14 cellular contexts compared by ENCODE assay signal in genomic region chr19:4950650-4951049, GRCh38. TPM values are rescaled to one million over a fixed set of nuclear protein-coding genes. Genes with fewer than 3 reads are reported as not detected.
DNase-seq lines count a peak whose midpoint lies in the region; ATAC-seq and TF ChIP-seq lines count a peak whose summit lies in the region.
"Not testable (repeated sequence)": the region's sequence is repeated elsewhere in the genome, so short reads cannot be mapped to it uniquely, and the experiment has no call there.
"Had no signal": no experiment of that assay in that cellular context is flagged by ENCODE, and none has a peak within 500 bp of the region (broad histone marks: within the 10 kb centered on the region; RNA-seq: fewer than 3 reads in every experiment).

No MANE protein-coding gene starts in this region.

- H3K9me3 ChIP-seq in upper lobe of left lung, result not testable (repeated sequence)

- not testable (repeated sequence) for H3K27me3 ChIP-seq in upper lobe of left lung

- H3K9me3 Mint-ChIP-seq in CD14-positive monocyte; activated naive CD4-positive, alpha-beta T cell treated with anti-CD3 and anti-CD28 coated beads for 36 hours; nephron progenitor cell: not testable (repeated sequence)

- not testable (repeated sequence) for TF ChIP-seq EP300 in upper lobe of left lung (IDR thresholded peaks at IDR 0.05)

- H3K4me1 Mint-ChIP-seq in CD14-positive monocyte, result peaks cover 13% of the 10 kb centered on the region
- H3K4me1 Mint-ChIP-seq in activated naive CD4-positive, alpha-beta T cell treated with anti-CD3 and anti-CD28 coated beads for 36 hours (ENCODE audit: low read depth); nephron progenitor cell: not testable (repeated sequence)

- H3K4me3 ChIP-seq in upper lobe of left lung, result not testable (repeated sequence)

- peak overlapping the region in 1 of 2 donors; percentile 39 for H3K4me3 Mint-ChIP-seq in CD14-positive monocyte
- H3K4me3 Mint-ChIP-seq in activated naive CD4-positive, alpha-beta T cell treated with anti-CD3 and anti-CD28 coated beads for 36 hours; nephron progenitor cell: not testable (repeated sequence)

- H3K27me3 Mint-ChIP-seq in CD14-positive monocyte (ENCODE audit: low read depth in 3 of 3); activated naive CD4-positive, alpha-beta T cell treated with anti-CD3 and anti-CD28 coated beads for 36 hours (ENCODE audit: low read depth); nephron progenitor cell (ENCODE audit: low read depth, poor library complexity): not testable (repeated sequence)

- H3K27ac Mint-ChIP-seq in CD14-positive monocyte, result peak overlapping the region in 6 of 7 donors; percentile 43 to 87 (median 82)
- H3K27ac Mint-ChIP-seq in activated naive CD4-positive, alpha-beta T cell treated with anti-CD3 and anti-CD28 coated beads for 36 hours, result peak overlapping the region; percentile 36
- H3K27ac Mint-ChIP-seq in nephron progenitor cell, result peak overlapping the region; percentile 29

- POLR2A ChIA-PET in RWPE1 (lab: Yijun Ruan, JAX; ENCODE audit: low non-redundant PET), result interaction anchor here (0.7 kb wide), 1 partner anchor 62 kb away, joined by 4 read pairs; no protein-coding TSS in a partner anchor

- not testable (repeated sequence) for DNase-seq in CD14-positive monocyte (ENCODE audit: low spot score); RWPE1 (ENCODE audit: low spot score); activated naive CD4-positive, alpha-beta T cell treated with anti-CD3 and anti-CD28 coated beads for 36 hours; nephron progenitor cell
- peak; percentile 49 for DNase-seq in MV-4-11 (lab: John Stamatoyannopoulos, UW)
- peak; percentile 82 for DNase-seq in cardiac septum (ENCODE audit: low spot score)
- DNase-seq in upper lobe of left lung, result peak; percentile 51 to 68

- not testable (repeated sequence) for H3K36me3 ChIP-seq in upper lobe of left lung

- TF ChIP-seq POLR2A in upper lobe of left lung (IDR thresholded peaks at IDR 0.05), result not testable (repeated sequence)

- intact Hi-C loops in CD14-positive monocyte (cut with micrococcal nuclease); activated naive CD4-positive, alpha-beta T cell treated with anti-CD3 and anti-CD28 coated beads for 36 hours (cut with micrococcal nuclease); cardiac septum (cut with DNase I): not testable (repeated sequence)

- peak in 1 of 2 donors; percentile 24 for ATAC-seq in upper lobe of left lung (ENCODE audit: low FRiP score in 2 of 2)

- peaks cover 36 to 76% of the 10 kb centered on the region in 2 donors for H3K36me3 Mint-ChIP-seq in CD14-positive monocyte
- H3K36me3 Mint-ChIP-seq in activated naive CD4-positive, alpha-beta T cell treated with anti-CD3 and anti-CD28 coated beads for 36 hours (ENCODE audit: low read depth), result peaks cover 71% of the 10 kb centered on the region
- peaks cover 73% of the 10 kb centered on the region for H3K36me3 Mint-ChIP-seq in nephron progenitor cell (ENCODE audit: low read depth)

- peak overlapping the region; percentile 30; the same call in 1 of the 2 replicates for H3K27ac ChIP-seq in RWPE1
- not testable (repeated sequence) for H3K27ac ChIP-seq in upper lobe of left lung

- not testable (repeated sequence) for H3K4me1 ChIP-seq in upper lobe of left lung

- not testable (repeated sequence) for TF ChIP-seq CTCF in CD14-positive monocyte (IDR thresholded peaks at IDR 0.05); RWPE1 (conservative IDR thresholded peaks at IDR 0.05; ENCODE audit: low read depth); nephron progenitor cell (IDR thresholded peaks at IDR 0.05); upper lobe of left lung (IDR thresholded peaks at IDR 0.05)

- 74 to 84% methylated on average over 20 to 23 of the region's 23 CpGs for whole genome bisulfite sequencing in upper lobe of left lung, 2 donors

- CTCF ChIA-PET in RWPE1 (lab: Yijun Ruan, JAX), result not testable (repeated sequence)
- CTCF ChIA-PET in activated naive CD4-positive, alpha-beta T cell treated with anti-CD3 and anti-CD28 coated beads for 36 hours (lab: Charles Lee), result interaction anchor here (0.7 kb wide), 1 partner anchor 13 kb away, joined by 5 read pairs; no protein-coding TSS in a partner anchor

RNA-seq across cellular contexts. Expression of gene KDM4B, which starts 18.3 kb away (rescaled TPM):
- 10 to 100 TPM in 1 of 2 donors, 1 to 10 TPM in 1; 6.4 to 12.7 TPM for polyA plus RNA-seq in CD14-positive monocyte
- total RNA-seq in activated naive CD4-positive, alpha-beta T cell treated with anti-CD3 and anti-CD28 coated beads for 36 hours, result 10 to 100 TPM; 10.5 to 12.7 TPM
- total RNA-seq in cardiac septum (27.6 TPM), upper lobe of left lung (100 to 1,000 TPM in 1 of 6 donors, 10 to 100 TPM in 5; 28.1 to 112 (median 38.2) TPM)

RNA-seq across cellular contexts. Expression of gene UHRF1, which starts 41.3 kb away (rescaled TPM):
- polyA plus RNA-seq in CD14-positive monocyte, result under 1 TPM; 0.06 to 0.63 TPM
- total RNA-seq in activated naive CD4-positive, alpha-beta T cell treated with anti-CD3 and anti-CD28 coated beads for 36 hours, result 100 to 1,000 TPM; 129 TPM
- 1.00 TPM for total RNA-seq in cardiac septum
- total RNA-seq in upper lobe of left lung, result 1 to 10 TPM; 1.0 to 5.1 (median 2.3) TPM

RNA-seq across cellular contexts. Expression of gene ARRDC5, which starts 48.0 kb away (rescaled TPM):
- 1 to 10 TPM in 1 of 2 donors, under 1 TPM in 1; 0.46 to 1.0 TPM for polyA plus RNA-seq in CD14-positive monocyte
- total RNA-seq in activated naive CD4-positive, alpha-beta T cell treated with anti-CD3 and anti-CD28 coated beads for 36 hours, result not detected
- total RNA-seq in cardiac septum, result not detected
- total RNA-seq in upper lobe of left lung, result 1 to 10 TPM in 2 of 6 donors, under 1 TPM in 3, not detected in 1; 0.34 to 6.8 (median 0.83) TPM
- total RNA-seq: Calu3, Daoy, G401, GM23338, H4, HFFc6 had no signal
- polyA plus RNA-seq: AG04450, GM23338 had no signal

Comparison
In these comparisons a context has a peak if more than half of its experiments do, and no peak if none do; other contexts are left out.
1. H3K27ac Mint-ChIP-seq: peak in every context shown above with its lines; median percentile 82 in CD14-positive monocyte; 36 in activated naive CD4-positive, alpha-beta T cell treated with anti-CD3 and anti-CD28 coated beads for 36 hours; 29 in nephron progenitor cell.
2. RNA of gene UHRF1, which starts 41.3 kb away (total RNA-seq): 129 TPM in activated naive CD4-positive, alpha-beta T cell treated with anti-CD3 and anti-CD28 coated beads for 36 hours; 1.0 to 5.1 TPM in upper lobe of left lung and 1.00 TPM in cardiac septum (single experiment); every median in the first group is over 10 times any median in the second.